Comparison of ENCODE assay signal across 33 cellular contexts in genomic region chr2:175676813-175677212, GRCh38.
DNase-seq lines count a peak whose midpoint lies in the region; ATAC-seq, FAIRE-seq and TF ChIP-seq lines count a peak whose summit lies in the region.
"Had no signal": no experiment of that assay in that cellular context is flagged by ENCODE, and none has a peak within 500 bp of the region (broad histone marks: within the 10 kb centered on the region; RNA-seq: fewer than 3 reads in every experiment).

No MANE protein-coding gene starts in this region.

- TF ChIP-seq CTCF in K562 (IDR thresholded peaks at IDR 0.05 in 2 of 3, conservative IDR thresholded peaks at IDR 0.05 in 1 of 3; ENCODE audit: insufficient read depth in 2 of 3, low read depth in 1 of 3, low read length in 3 of 3) = 0 out of 6 replicates have a peak, but pooled peaks of 1 of the 3 experiments have one; percentile 5

- intact Hi-C loops in K562 (cut with micrococcal nuclease) = no loop called here

- H3K36me3 ChIP-seq in K562 (ENCODE audit: control insufficient read depth, insufficient read depth, low read length) = no peaks in the 10 kb centered on the region
- H3K36me3 ChIP-seq: adrenal gland, brain microvascular endothelial cell, heart right ventricle, stomach, tibial nerve had no signal

- peaks cover 0 to 29% of the 10 kb centered on the region in 2 donors for H3K27me3 Mint-ChIP-seq in T-cell

- TF ChIP-seq EP300 in K562 (IDR thresholded peaks at IDR 0.05; ENCODE audit: low read length) = no peak

- H3K4me2 ChIP-seq in K562 (ENCODE audit: insufficient read depth, low read length) = no peak overlapping the region
- H3K4me2 ChIP-seq: SK-N-SH had no signal

- no peaks in the 10 kb centered on the region for H3K4me1 Mint-ChIP-seq in T-cell
- H3K4me1 Mint-ChIP-seq: activated CD4-positive, alpha-beta T cell treated with anti-CD3 and anti-CD28 coated beads for 36 hours; immature natural killer cell; naive B cell had no signal

- H3K9me3 ChIP-seq in K562 (replicated peaks; ENCODE audit: control insufficient read depth, insufficient read depth, low read depth, low read length) = no peaks in the 10 kb centered on the region
- H3K9me3 ChIP-seq: adrenal gland, psoas muscle, SK-N-SH had no signal

- no peaks in the 10 kb centered on the region for H3K36me3 Mint-ChIP-seq in T-cell
- H3K36me3 Mint-ChIP-seq: immature natural killer cell, naive B cell had no signal

- DNase-seq in NCI-H748 (lab: John Stamatoyannopoulos, UW; ENCODE audit: unreplicated experiment) (peak; percentile 8), NCI-H748 treated with DMSO at 0.1 percent for 48 hours (lab: John Stamatoyannopoulos, UW) (no peak), Kasumi-1 (lab: John Stamatoyannopoulos, UW) (peak; percentile 19), K562 (ENCODE audit: extremely low read depth in 1 of 4, low spot score in 3 of 4) (peak in 1 of 4 experiments; percentile 15), T-cell (no peak)
- no peak for DNase-seq in activated CD8-positive, alpha-beta memory T cell treated with anti-CD3 and anti-CD28 coated beads for 24 hours
- DNase-seq: activated CD4-positive, alpha-beta T cell treated with anti-CD3 and anti-CD28 coated beads for 36 hours; activated naive CD4-positive, alpha-beta T cell treated with Interleukin-2 at 50 U/mL for 16 hours; activated T-cell treated with anti-CD3 and anti-CD28 coated beads, Interleukin-2, amount 50 U/mL, for 4 hours; adrenal gland; brain microvascular endothelial cell; DMS79 treated with DMSO at 0.1 percent for 48 hours; erythroblast; foreskin fibroblast; GOT3; heart right ventricle; immature natural killer cell; IMR-90; naive B cell; NCI-H1417 treated with DMSO at 0.1 percent for 48 hours; NCI-H510A; nucleus accumbens; psoas muscle; SK-N-SH; stomach; T-helper 2 cell had no signal

- no peaks in the 10 kb centered on the region for H3K4me1 ChIP-seq in K562 (replicated peaks in 1 of 2; ENCODE audit: control insufficient read depth in 2 of 2, insufficient read depth in 2 of 2, low read length in 2 of 2)
- H3K4me1 ChIP-seq: adrenal gland, heart right ventricle, psoas muscle, stomach, tibial nerve had no signal

- no peak overlapping the region for H3K4me3 Mint-ChIP-seq in T-cell
- H3K4me3 Mint-ChIP-seq: activated CD4-positive, alpha-beta T cell treated with anti-CD3 and anti-CD28 coated beads for 36 hours; activated T-cell treated with anti-CD3 and anti-CD28 coated beads, Interleukin-2, amount 50 U/mL, for 4 hours; immature natural killer cell; naive B cell had no signal

- no peaks in the 10 kb centered on the region for H3K79me2 ChIP-seq in K562 (ENCODE audit: control insufficient read depth, insufficient read depth, low read length)

- no peak for TF ChIP-seq POLR2A in K562 (conservative IDR thresholded peaks at IDR 0.05)

- 0 out of 4 replicates have a peak, but pooled peaks of 1 of the 2 experiments have one; percentile 14 for TF ChIP-seq RAD21 in K562 (CRISPR knock-in tag; conservative IDR thresholded peaks at IDR 0.05 in 1 of 2, IDR thresholded peaks at IDR 0.05 in 1 of 2)

- CTCF ChIA-PET in K562 (lab: Yijun Ruan, JAX; ENCODE audit: low intra/inter-chr PET ratio) (no interaction called here), T-cell (lab: Charles Lee) (no interaction called here)

- peaks cover 0 to 24% (median 8%) of the 10 kb centered on the region in 3 donors for H3K9me3 Mint-ChIP-seq in T-cell
- H3K9me3 Mint-ChIP-seq: activated T-cell treated with anti-CD3 and anti-CD28 coated beads, Interleukin-2, amount 50 U/mL, for 4 hours had no signal

- POLR2A ChIA-PET in K562 (lab: Yijun Ruan, JAX) (interaction anchor here (1.2 kb wide), 1 partner anchor 419 kb away, joined by 4 read pairs; no protein-coding TSS in a partner anchor), T-cell (lab: Charles Lee) (no interaction called here)

- ATAC-seq in K562 (peak; percentile 49; the same call in 1 of the 3 replicates), T-cell (replicated peaks in 1 of 4) (no peak), GM21619 (IDR thresholded peaks at IDR 0.05; ENCODE audit: unreplicated experiment) (no peak), GM19023 (IDR thresholded peaks at IDR 0.05; ENCODE audit: unreplicated experiment) (no peak)
- ATAC-seq: activated CD4-positive, alpha-beta T cell treated with anti-CD3 and anti-CD28 coated beads for 36 hours; activated T-cell treated with anti-CD3 and anti-CD28 coated beads, Interleukin-2, amount 50 U/mL, for 4 hours; heart right ventricle; left lobe of liver; psoas muscle had no signal

- H2AFZ ChIP-seq in K562 (ENCODE audit: low read depth, low read length) = no peak overlapping the region

- H3K9me1 ChIP-seq in K562 (ENCODE audit: control insufficient read depth, insufficient read depth, low read length) = no peaks in the 10 kb centered on the region

- BruUV-seq in K562 (replicated peaks; lab: Mats Ljungman, UMichigan) = no TSS peak

- in situ Hi-C loops in K562 (cut with MboI) = no loop called here

- H3K4me3 ChIP-seq in K562 = no peak overlapping the region
- H3K4me3 ChIP-seq: adrenal gland, heart right ventricle, psoas muscle, stomach, tibial nerve had no signal

- H3K27ac ChIP-seq in K562 (ENCODE audit: extremely low read depth, low read depth, low read length) = no peak overlapping the region
- H3K27ac ChIP-seq: adrenal gland, brain microvascular endothelial cell, heart right ventricle, psoas muscle, RWPE1, stomach, tibial nerve had no signal

- H3K27me3 ChIP-seq in K562 (ENCODE audit: control insufficient read depth in 2 of 2, insufficient read depth in 2 of 2, low read length in 2 of 2) = no peaks in the 10 kb centered on the region; a peak in 1 of 5 replicates
- H3K27me3 ChIP-seq: adrenal gland, brain microvascular endothelial cell had no signal

- H3K9ac ChIP-seq in K562 (ENCODE audit: insufficient read depth in 1 of 2, low read depth in 2 of 2, low read length in 2 of 2) = no peak overlapping the region
- H3K9ac ChIP-seq: SK-N-SH had no signal

- WGBS in K562 (ENCODE audit: insufficient coverage, low coverage, missing lambda C conversion rate) = 2% methylated on average over 3 of the region's 3 CpGs

- no peak overlapping the region for H3K27ac Mint-ChIP-seq in T-cell
- H3K27ac Mint-ChIP-seq: activated CD4-positive, alpha-beta T cell treated with anti-CD3 and anti-CD28 coated beads for 36 hours; immature natural killer cell; naive B cell had no signal

- H4K20me1 ChIP-seq in K562 (replicated peaks; ENCODE audit: control insufficient read depth, insufficient read depth, low read length) = no peaks in the 10 kb centered on the region

- no peak for FAIRE-seq in K562 (lab: Jason Lieb, UNC)
- FAIRE-seq: A204.1, GM12891 had no signal

TF ChIP-seq in K562, 482 proteins besides CTCF, POLR2A, EP300 and RAD21 (continues in another document):
- TF ChIP-seq POU5F1 (IDR thresholded peaks at IDR 0.05; ENCODE audit: borderline replicate concordance, low read depth, low read length, partially characterized antibody) = no peak
- TF ChIP-seq RFX1 (IDR thresholded peaks at IDR 0.05) = no peak

Comparison
In these comparisons a context has a peak if more than half of its experiments do, and no peak if none do; other contexts are left out.
1. DNase-seq: peak in NCI-H748 (single experiment) and Kasumi-1 (2 of 2); none in NCI-H748 treated with DMSO at 0.1 percent for 48 hours (single experiment), T-cell (0 of 34) and activated CD8-positive, alpha-beta memory T cell treated with anti-CD3 and anti-CD28 coated beads for 24 hours (single experiment).